ENCODE assay signal across 22 cellular contexts in the genomic region with DNA sequence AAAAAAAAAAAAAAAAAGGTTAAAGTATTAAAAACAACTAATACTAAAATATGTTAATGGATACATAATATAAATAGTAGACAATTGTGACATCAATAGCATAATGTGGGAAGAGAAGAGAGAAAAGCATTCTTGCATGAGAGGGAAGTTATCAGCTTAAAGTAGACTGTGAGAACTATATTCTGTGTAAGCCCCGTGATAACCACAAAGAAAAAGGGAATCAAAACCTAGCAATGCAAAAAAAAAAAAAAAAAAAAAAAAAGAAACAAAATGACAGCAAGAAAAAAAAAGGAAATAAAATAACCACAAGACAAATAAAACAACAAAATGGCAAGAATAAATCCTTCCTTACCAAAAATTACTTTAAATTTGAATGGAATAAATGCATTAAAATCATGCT. TPM values are rescaled to one million over a fixed set of nuclear protein-coding genes. Genes with fewer than 3 reads are reported as not detected.
DNase-seq lines count a peak whose midpoint lies in the region; ATAC-seq and TF ChIP-seq lines count a peak whose summit lies in the region.
"Had no signal": no experiment of that assay in that cellular context is flagged by ENCODE, and none has a peak within 500 bp of the region (broad histone marks: within the 10 kb centered on the region; RNA-seq: fewer than 3 reads in every experiment).

No MANE protein-coding gene starts in this region.

- ATAC-seq in GM18861 (IDR thresholded peaks at IDR 0.05; ENCODE audit: unreplicated experiment) (peak; percentile 34), GM19467 (IDR thresholded peaks at IDR 0.05; ENCODE audit: unreplicated experiment) (no peak)
- ATAC-seq in activated CD8-positive, alpha-beta T cell treated with anti-CD3 and anti-CD28 coated beads, Interleukin-2, amount 10 ng/mL, durations not matched to agents 7 days and 5 days, result no peak
- ATAC-seq: gastroesophageal sphincter; naive thymus-derived CD4-positive, alpha-beta T cell; Panc1 had no signal

- peaks cover 15% of the 10 kb centered on the region for H3K9me3 ChIP-seq in BLaER1
- no peaks in the 10 kb centered on the region for H3K9me3 ChIP-seq in Karpas-422 (ENCODE audit: low read length)
- no peaks in the 10 kb centered on the region for H3K9me3 ChIP-seq in SU-DHL-6 (ENCODE audit: insufficient read depth, low read length)

- H3K4me2 ChIP-seq in BLaER1 (peak overlapping the region; percentile 40; the same call in 1 of the 2 replicates), Karpas-422 (ENCODE audit: low read depth, low read length, poor library complexity, severe bottlenecking) (peak overlapping the region; percentile 78), SU-DHL-6 (ENCODE audit: low read depth, low read length, poor library complexity, severe bottlenecking) (peak overlapping the region; percentile 77)
- H3K4me2 ChIP-seq: smooth muscle cell had no signal

- POLR2A ChIA-PET in activated CD8-positive, alpha-beta T cell treated with anti-CD3 and anti-CD28 coated beads, Interleukin-2, amount 10 ng/mL, durations not matched to agents 7 days and 5 days (lab: Charles Lee), result no interaction called here

- no peak for TF ChIP-seq CTCF in SU-DHL-6 (IDR thresholded peaks at IDR 0.05; ENCODE audit: insufficient read depth, low read length, poor library complexity, severe bottlenecking)

- H3F3A ChIP-seq in SU-DHL-6 (ENCODE audit: insufficient read depth), result peaks cover 22% of the 10 kb centered on the region

- H3K9ac ChIP-seq in BLaER1, result no peak overlapping the region
- H3K9ac ChIP-seq in Karpas-422 (ENCODE audit: low read length), result no peak overlapping the region
- H3K9ac ChIP-seq in SU-DHL-6 (ENCODE audit: low read length), result no peak overlapping the region; the same call in 1 of the 2 replicates

- H3K27ac ChIP-seq in BLaER1, result no peak overlapping the region
- H3K27ac ChIP-seq in Karpas-422 (ENCODE audit: low read length), result peak overlapping the region; percentile 95
- peak overlapping the region; percentile 86 for H3K27ac ChIP-seq in SU-DHL-6 (ENCODE audit: low read depth, low read length)
- H3K27ac ChIP-seq: coronary artery, gastroesophageal sphincter had no signal

- CTCF ChIA-PET in activated CD8-positive, alpha-beta T cell treated with anti-CD3 and anti-CD28 coated beads, Interleukin-2, amount 10 ng/mL, durations not matched to agents 7 days and 5 days (lab: Charles Lee), result no interaction called here

- H2AFZ ChIP-seq in Karpas-422 (ENCODE audit: low read length) (no peak overlapping the region), SU-DHL-6 (ENCODE audit: low read depth, low read length, severe bottlenecking) (no peak overlapping the region)

- DNase-seq in Karpas-422 (peak; percentile 85), SHP77 treated with DMSO at 0.1 percent for 48 hours (lab: John Stamatoyannopoulos, UW) (no peak)
- DNase-seq in stimulated activated CD4-positive, alpha-beta T cell treated with anti-CD3 and anti-CD28 coated beads, Interleukin-4, amount 100 ng/mL, for 1 hour, result no peak
- no peak for DNase-seq in activated CD8-positive, alpha-beta T cell treated with anti-CD3 and anti-CD28 coated beads, Interleukin-2, amount 10 ng/mL, durations not matched to agents 7 days and 5 days
- DNase-seq: activated CD4-positive, alpha-beta T cell treated with anti-CD3 and anti-CD28 coated beads for 1 hour; activated gamma-delta T cell treated with Interleukin-2 at 50 U/mL for 16 hours; CD8-positive, alpha-beta memory T cell; immature natural killer cell; IMR-90; naive thymus-derived CD4-positive, alpha-beta T cell; NCI-H1417; posterior cingulate gyrus had no signal

- H3K36me3 ChIP-seq in BLaER1 (no peaks in the 10 kb centered on the region), Karpas-422 (ENCODE audit: insufficient read depth, low read length) (no peaks in the 10 kb centered on the region), SU-DHL-6 (ENCODE audit: low read length) (no peaks in the 10 kb centered on the region)
- H3K36me3 ChIP-seq: gastroesophageal sphincter had no signal

- H3K79me2 ChIP-seq in Karpas-422 (ENCODE audit: low read length), result no peaks in the 10 kb centered on the region
- no peaks in the 10 kb centered on the region for H3K79me2 ChIP-seq in SU-DHL-6 (ENCODE audit: insufficient read depth, low read length)

- peaks cover 42% of the 10 kb centered on the region for H3K4me1 ChIP-seq in BLaER1
- peaks cover 54% of the 10 kb centered on the region for H3K4me1 ChIP-seq in Karpas-422 (ENCODE audit: low read length)

- H3K27me3 Mint-ChIP-seq in activated CD8-positive, alpha-beta T cell treated with anti-CD3 and anti-CD28 coated beads, Interleukin-2, amount 10 ng/mL, durations not matched to agents 7 days and 5 days (ENCODE audit: low read depth), result no peaks in the 10 kb centered on the region
- H3K27me3 Mint-ChIP-seq: stimulated activated naive CD8-positive, alpha-beta T cell treated with anti-CD3 and anti-CD28 coated beads, Interleukin-15, Interleukin-2, amounts not matched to agents 100 ng/mL and 50 ng/mL, for 24 hours had no signal

- no peak overlapping the region for H3K4me3 Mint-ChIP-seq in activated CD8-positive, alpha-beta T cell treated with anti-CD3 and anti-CD28 coated beads, Interleukin-2, amount 10 ng/mL, durations not matched to agents 7 days and 5 days
- H3K4me3 Mint-ChIP-seq: CD8-positive, alpha-beta memory T cell; stimulated activated naive CD8-positive, alpha-beta T cell treated with anti-CD3 and anti-CD28 coated beads, Interleukin-15, Interleukin-2, amounts not matched to agents 100 ng/mL and 50 ng/mL, for 24 hours had no signal

- H3K36me3 Mint-ChIP-seq in activated CD8-positive, alpha-beta T cell treated with anti-CD3 and anti-CD28 coated beads, Interleukin-2, amount 10 ng/mL, durations not matched to agents 7 days and 5 days (ENCODE audit: low read depth), result peaks cover 5% of the 10 kb centered on the region

- H3K9me2 ChIP-seq in Karpas-422 (replicated peaks; ENCODE audit: insufficient read depth, low read length), result no peaks in the 10 kb centered on the region
- no peaks in the 10 kb centered on the region for H3K9me2 ChIP-seq in SU-DHL-6 (replicated peaks; ENCODE audit: insufficient read depth, low read length)

- H4K20me1 ChIP-seq in BLaER1 (no peaks in the 10 kb centered on the region), Karpas-422 (ENCODE audit: insufficient read depth, low read depth, low read length) (no peaks in the 10 kb centered on the region), SU-DHL-6 (ENCODE audit: low read depth, low read length) (no peaks in the 10 kb centered on the region)

- H3K27ac Mint-ChIP-seq in activated CD8-positive, alpha-beta T cell treated with anti-CD3 and anti-CD28 coated beads, Interleukin-2, amount 10 ng/mL, durations not matched to agents 7 days and 5 days, result no peak overlapping the region
- H3K27ac Mint-ChIP-seq: immature natural killer cell; stimulated activated naive CD8-positive, alpha-beta T cell treated with anti-CD3 and anti-CD28 coated beads, Interleukin-15, Interleukin-2, amounts not matched to agents 100 ng/mL and 50 ng/mL, for 24 hours had no signal

- H3K27me3 ChIP-seq in BLaER1 (no peaks in the 10 kb centered on the region), Karpas-422 (ENCODE audit: low read length) (no peaks in the 10 kb centered on the region), SU-DHL-6 (ENCODE audit: low read length) (no peaks in the 10 kb centered on the region)
- H3K27me3 ChIP-seq: gastroesophageal sphincter had no signal

- peaks cover 19% of the 10 kb centered on the region for H3K4me1 Mint-ChIP-seq in activated CD8-positive, alpha-beta T cell treated with anti-CD3 and anti-CD28 coated beads, Interleukin-2, amount 10 ng/mL, durations not matched to agents 7 days and 5 days (ENCODE audit: low read depth)

- peaks cover 3% of the 10 kb centered on the region for H3K9me3 Mint-ChIP-seq in activated CD8-positive, alpha-beta T cell treated with anti-CD3 and anti-CD28 coated beads, Interleukin-2, amount 10 ng/mL, durations not matched to agents 7 days and 5 days (ENCODE audit: insufficient read depth)

- H3K4me3 ChIP-seq in BLaER1 (no peak overlapping the region), Karpas-422 (ENCODE audit: low read length) (peak overlapping the region; percentile 24; the same call in 1 of the 2 replicates), SU-DHL-6 (ENCODE audit: insufficient read depth, low read length, poor library complexity, severe bottlenecking) (peak overlapping the region; percentile 30)
- H3K4me3 ChIP-seq: coronary artery, gastroesophageal sphincter, lung, smooth muscle cell had no signal

RNA-seq across cellular contexts. Expression of a gene that starts 39.8 kb away (rescaled TPM):
- total RNA-seq in Karpas-422 (2014; rRNA removed; shearing (Covaris generic); ENCODE audit: low replicate concordance), result 0.72 and 1.3 TPM in 2 replicates
- total RNA-seq in activated CD8-positive, alpha-beta T cell treated with anti-CD3 and anti-CD28 coated beads, Interleukin-2, amount 10 ng/mL, durations not matched to agents 7 days and 5 days, result under 1 TPM in 1 of 2 experiments, not detected in 1; 0.23 TPM

RNA-seq across cellular contexts. Expression of a gene that starts 43.1 kb away (rescaled TPM):
- total RNA-seq in Karpas-422 (2014; rRNA removed; shearing (Covaris generic); ENCODE audit: low replicate concordance), result 25.3 and 37.8 TPM in 2 replicates
- total RNA-seq in activated CD8-positive, alpha-beta T cell treated with anti-CD3 and anti-CD28 coated beads, Interleukin-2, amount 10 ng/mL, durations not matched to agents 7 days and 5 days, result 1 to 10 TPM; 7.5 to 8.4 TPM
